8 cellular contexts compared by ENCODE assay signal in the genomic region with DNA sequence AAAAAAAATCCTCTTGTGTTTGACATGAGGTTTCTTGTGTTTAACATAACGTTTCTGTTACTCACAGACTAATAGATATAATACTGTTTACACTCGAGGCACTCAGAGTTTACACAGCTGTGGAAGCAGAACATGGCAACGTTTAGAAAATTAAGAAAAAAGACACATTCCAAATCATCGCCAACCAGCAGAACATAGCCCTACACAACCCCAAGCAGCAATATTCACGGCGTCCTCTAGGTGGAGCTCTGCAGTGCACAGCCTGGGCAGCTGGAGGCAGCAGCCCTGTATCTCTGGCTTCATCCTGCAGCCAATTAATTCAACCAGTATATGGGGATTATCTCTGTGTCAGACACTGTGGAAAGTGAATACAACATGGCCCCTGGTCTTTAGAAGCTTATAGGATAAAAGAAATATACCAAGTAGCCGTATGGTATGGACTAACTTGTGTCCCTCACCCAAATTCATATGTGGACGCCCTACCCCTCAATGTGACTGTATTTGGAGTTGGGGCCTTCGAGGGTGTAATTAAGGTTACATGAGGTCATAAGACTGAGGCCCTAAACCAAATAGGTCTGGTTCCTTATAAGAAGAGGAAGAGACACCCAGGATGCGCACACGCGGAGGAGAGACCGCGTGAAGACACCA. TPM values are rescaled to one million over a fixed set of nuclear protein-coding genes. Genes with fewer than 3 reads are reported as not detected.
DNase-seq lines count a peak whose midpoint lies in the region; ATAC-seq, FAIRE-seq and TF ChIP-seq lines count a peak whose summit lies in the region.

No MANE protein-coding gene starts in this region.

- ATAC-seq in A549 (peak; percentile 55 to 90; a peak in 3 of 6 replicates), HG02885 (IDR thresholded peaks at IDR 0.05; ENCODE audit: poor library complexity, unreplicated experiment) (peak; percentile 81), right lobe of liver (peak; percentile 42 to 52 (median 48))

- TF ChIP-seq CTCF in A549 (IDR thresholded peaks at IDR 0.05), result peak; percentile 86
- TF ChIP-seq CTCF in GM13977 (IDR thresholded peaks at IDR 0.05; ENCODE audit: extremely low read depth, insufficient read depth, missing control alignments), result peak; percentile 90
- TF ChIP-seq CTCF in colonic mucosa (IDR thresholded peaks at IDR 0.05), result peak; percentile 84
- peak; percentile 81 to 94 (median 86) for TF ChIP-seq CTCF in right lobe of liver (IDR thresholded peaks at IDR 0.05)

- H3K27ac ChIP-seq in A549, result no peak overlapping the region; a peak in 1 of 6 replicates
- H3K27ac ChIP-seq in colonic mucosa, result no peak overlapping the region
- H3K27ac ChIP-seq in right lobe of liver, result no peak overlapping the region

- 51% methylated on average over 14 of the region's 14 CpGs for WGBS in A549 (ENCODE audit: missing lambda C conversion rate)
- 42% methylated on average over 11 of the region's 14 CpGs for WGBS in right lobe of liver (ENCODE audit: insufficient coverage, low coverage, low lambda C conversion rate, missing lambda C conversion rate)

- intact Hi-C loops in colonic mucosa (cut with DNase I) (loop anchor here (5.0 kb wide), 1 partner anchor 87 kb away; no protein-coding TSS in a partner anchor), right lobe of liver (cut with DNase I) (loop anchor here in 1 of 2 donors (10.0 kb wide), 2 partner anchors 115 to 185 kb away; no protein-coding TSS in a partner anchor)

- no peak overlapping the region for H3K4me3 ChIP-seq in A549
- H3K4me3 ChIP-seq in colonic mucosa, result no peak overlapping the region
- no peak overlapping the region for H3K4me3 ChIP-seq in right lobe of liver

- H3K27me3 ChIP-seq in colonic mucosa (no peaks in the 10 kb centered on the region), right lobe of liver (no peaks in the 10 kb centered on the region)

- peak; percentile 46 to 66; a peak in 4 of 5 replicates for TF ChIP-seq RAD21 in A549 (conservative IDR thresholded peaks at IDR 0.05 in 1 of 2, IDR thresholded peaks at IDR 0.05 in 1 of 2)

- CTCF ChIA-PET in A549 (lab: Yijun Ruan, JAX), result interaction anchor here (0.6 to 5.2 kb wide), 48 partner anchors 10 to 849 kb away, joined by 3 to 47 read pairs (median 4); no protein-coding TSS in a partner anchor

- POLR2A ChIA-PET in A549 (lab: Yijun Ruan, JAX), result interaction anchor here (1.0 kb wide), 1 partner anchor 184 kb away, joined by 3 read pairs; no protein-coding TSS in a partner anchor

- H3K9me3 ChIP-seq in A549 (no peaks in the 10 kb centered on the region), colonic mucosa (no peaks in the 10 kb centered on the region), right lobe of liver (no peaks in the 10 kb centered on the region)

- H3K9ac ChIP-seq in colonic mucosa (ENCODE audit: low read depth in 2 of 2, low read length in 2 of 2), result no peak overlapping the region

- TF ChIP-seq EP300 in A549 (IDR thresholded peaks at IDR 0.05), result no peak

- in situ Hi-C loops in GM13977 (cut with MboI; ENCODE audit: low pct_unique_long_range_greater_than_20kb, low sequenced_read_pairs, unreplicated experiment), result loop anchor here (10.0 kb wide), 1 partner anchor 185 kb away; no protein-coding TSS in a partner anchor

- no peaks in the 10 kb centered on the region for H3K36me3 ChIP-seq in colonic mucosa
- H3K36me3 ChIP-seq in right lobe of liver, result no peaks in the 10 kb centered on the region

- H3K4me1 ChIP-seq in A549, result peaks cover 27% of the 10 kb centered on the region
- peaks cover 4% of the 10 kb centered on the region for H3K4me1 ChIP-seq in colonic mucosa
- peaks cover 0 to 67% (median 34%) of the 10 kb centered on the region in 4 donors for H3K4me1 ChIP-seq in right lobe of liver

- TF ChIP-seq POLR2A in A549 (IDR thresholded peaks at IDR 0.05; ENCODE audit: low read length) (no peak), right lobe of liver (IDR thresholded peaks at IDR 0.05) (no peak)

- DNase-seq in A549 (ENCODE audit: low read depth in 1 of 2, low spot score in 1 of 2) (peak; percentile 67 to 74), GM13977 (ENCODE audit: low spot score) (peak; percentile 84), NCI-H2227 (lab: John Stamatoyannopoulos, UW; ENCODE audit: unreplicated experiment) (peak; percentile 60), colonic mucosa (peak; percentile 92), right lobe of liver (peak; percentile 67 to 87 (median 77))
- DNase-seq in activated CD4-positive, alpha-beta T cell treated with anti-CD3 and anti-CD28 coated beads for 4 hours, result peak; percentile 70 to 87
- peak; percentile 65 for DNase-seq in stimulated activated CD8-positive, alpha-beta memory T cell treated with anti-CD3 and anti-CD28 coated beads, Interleukin-12 subunit alpha, Interleukin-12 subunit beta, amount 100 ng/mL, for 1 hour (ENCODE audit: low read depth)

- peak; percentile 28 for FAIRE-seq in A549 (lab: Jason Lieb, UNC)

- peak overlapping the region; percentile 35; the same call in 1 of the 3 replicates for H3K4me2 ChIP-seq in A549

TF ChIP-seq in A549, 52 proteins besides CTCF, POLR2A, EP300 and RAD21:
- TF ChIP-seq GATA3 (IDR thresholded peaks at IDR 0.05; ENCODE audit: borderline replicate concordance) (no peak), HDAC2 (IDR thresholded peaks at IDR 0.05) (no peak), SMC3 (IDR thresholded peaks at IDR 0.05) (peak; percentile 45), ZSCAN20 (CRISPR knock-in tag; IDR thresholded peaks at IDR 0.05) (no peak), CHD2 (IDR thresholded peaks at IDR 0.05; ENCODE audit: low read length, partially characterized antibody) (no peak), CHD4 (IDR thresholded peaks at IDR 0.05; ENCODE audit: borderline replicate concordance) (no peak), KDM5A (IDR thresholded peaks at IDR 0.05) (no peak)
- TF ChIP-seq, protein P1, sequence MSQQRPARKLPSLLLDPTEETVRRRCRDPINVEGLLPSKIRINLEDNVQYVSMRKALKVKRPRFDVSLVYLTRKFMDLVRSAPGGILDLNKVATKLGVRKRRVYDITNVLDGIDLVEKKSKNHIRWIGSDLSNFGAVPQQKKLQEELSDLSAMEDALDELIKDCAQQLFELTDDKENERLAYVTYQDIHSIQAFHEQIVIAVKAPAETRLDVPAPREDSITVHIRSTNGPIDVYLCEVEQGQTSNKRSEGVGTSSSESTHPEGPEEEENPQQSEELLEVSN (IDR thresholded peaks at IDR 0.05; ENCODE audit: borderline replicate concordance, low read depth), result no peak

RNA-seq across cellular contexts. Expression of a gene that starts 36.5 kb away (rescaled TPM):
- polyA plus RNA-seq in A549 (2011; rRNA removed) (12.9 and 14.7 TPM in 2 replicates), A549 (2017; fragmentation: RNase III; extraction: RNeasy Plus Mini Kit Qiagen cat#74134 plus additional on column Dnase treatment) (9.0 to 10.9 TPM (median 10.5 TPM) in 3 replicates)
- 9.1 and 11.6 TPM in 2 replicates for polyA plus RNA-seq in A549 (2012; cell fraction: cytosol; rRNA removed)
- 9.0 and 9.7 TPM in 2 replicates for polyA plus RNA-seq in A549 (2012; cell fraction: nucleus; rRNA removed)
- 21.5 and 22.5 TPM in 2 replicates for polyA minus RNA-seq in A549 (2011; rRNA and poly(A)+ RNA removed)
- total RNA-seq in colonic mucosa (10 to 100 TPM; 36.1 to 36.2 TPM), right lobe of liver (100 to 1,000 TPM in 1 of 6 experiments, 10 to 100 TPM in 5; 19.7 to 117 (median 64.7) TPM)

RNA-seq across cellular contexts. Expression of a gene that starts 54.7 kb away (rescaled TPM):
- polyA plus RNA-seq in A549 (2011; rRNA removed) (79.4 and 96.7 TPM in 2 replicates), A549 (2017; fragmentation: RNase III; extraction: RNeasy Plus Mini Kit Qiagen cat#74134 plus additional on column Dnase treatment) (26.7 to 32.7 TPM (median 27.0 TPM) in 3 replicates)
- polyA plus RNA-seq in A549 (2012; cell fraction: cytosol; rRNA removed), result 15.3 and 17.8 TPM in 2 replicates
- polyA plus RNA-seq in A549 (2012; cell fraction: nucleus; rRNA removed), result 19.0 and 21.5 TPM in 2 replicates
- polyA minus RNA-seq in A549 (2011; rRNA and poly(A)+ RNA removed), result 68.7 TPM in 2 replicates
- total RNA-seq in colonic mucosa (10 to 100 TPM; 41.4 to 57.2 TPM), right lobe of liver (10 to 100 TPM; 19.7 to 53.4 (median 29.6) TPM)
